Comparison of ENCODE assay signal across 7 cellular contexts in the genomic region with DNA sequence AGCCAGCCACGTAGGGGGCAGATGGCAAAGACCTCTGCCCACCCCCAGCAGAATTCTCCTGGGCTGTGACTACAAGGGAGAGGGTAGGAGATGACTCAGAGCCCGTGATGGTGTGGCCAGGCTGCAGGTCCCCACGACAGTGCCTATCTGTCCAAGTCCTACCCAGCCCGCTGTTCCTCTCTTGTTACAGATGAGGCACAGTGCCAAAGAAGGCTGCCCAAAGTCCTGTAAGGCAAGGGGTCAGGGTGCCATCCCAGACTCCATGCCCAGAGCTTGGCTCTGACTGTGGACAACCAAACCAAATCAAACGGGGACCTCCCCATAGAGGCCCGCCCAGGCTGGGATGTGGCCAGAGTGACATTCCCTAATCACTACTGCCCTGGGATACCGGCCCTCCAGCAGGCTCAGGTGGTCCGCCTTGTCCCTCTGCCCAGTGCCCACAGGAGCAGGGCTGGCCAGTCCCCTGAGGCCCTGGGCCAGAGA. TPM values are rescaled to one million over a fixed set of nuclear protein-coding genes. Genes with fewer than 3 reads are reported as not detected.
DNase-seq lines count a peak whose midpoint lies in the region; ATAC-seq, FAIRE-seq and TF ChIP-seq lines count a peak whose summit lies in the region.

No MANE protein-coding gene starts in this region.

- H3K27ac ChIP-seq in GM12878 (ENCODE audit: control insufficient read depth, insufficient read depth) (no peak overlapping the region), layer of hippocampus (ENCODE audit: low read depth, low read length) (peak overlapping the region; percentile 90), temporal lobe (ENCODE audit: low read depth, low read length) (peak overlapping the region; percentile 89)

- H2AFZ ChIP-seq in GM12878 (ENCODE audit: control insufficient read depth, low read depth, low read length): no peak overlapping the region

- H3K4me2 ChIP-seq in GM12878 (ENCODE audit: control insufficient read depth, insufficient read depth): peak overlapping the region; percentile 82

- intact Hi-C loops in GM12878 (cut with micrococcal nuclease; ENCODE audit: unreplicated experiment): no loop called here

- TF ChIP-seq RAD21 in GM12878 (IDR thresholded peaks at IDR 0.05; ENCODE audit: insufficient read depth, low read depth, low read length): no peak

- FAIRE-seq in HTR-8/SVneo (lab: Jason Lieb, UNC) (peak; percentile 73), GM12878 (lab: Jason Lieb, UNC) (no peak)

- SMC1A ChIA-PET in GM12878 (lab: Charles Lee; ENCODE audit: uncharacterized antibody, unreplicated experiment): no interaction called here

- peaks cover 9% of the 10 kb centered on the region for H3K79me2 ChIP-seq in GM12878 (ENCODE audit: control insufficient read depth, insufficient read depth, low read length)

- DNase-seq in HTR-8/SVneo (ENCODE audit: insufficient read length, low spot score): no peak
- no peak for DNase-seq in GM12878 (ENCODE audit: low read depth, low spot score)
- no peak for DNase-seq in NAMALWA (ENCODE audit: low spot score)

- in situ Hi-C loops in GM12878 (cut with MboI): no loop called here

- H3K27me3 ChIP-seq in GM12878 (replicated peaks in 1 of 2; ENCODE audit: control insufficient read depth in 2 of 2, insufficient read depth in 2 of 2, low read length in 1 of 2) (no peaks in the 10 kb centered on the region; a peak in 1 of 4 replicates), layer of hippocampus (ENCODE audit: control insufficient read depth, insufficient read depth, low read length) (no peaks in the 10 kb centered on the region)

- ATAC-seq in GM12878 (peak; percentile 16), GM19023 (IDR thresholded peaks at IDR 0.05; ENCODE audit: unreplicated experiment) (no peak), HG03159 (IDR thresholded peaks at IDR 0.05; ENCODE audit: unreplicated experiment) (no peak)

- POLR2A ChIA-PET in GM12878 (lab: Charles Lee): no interaction called here

- no peak overlapping the region; the same call in 1 of the 2 replicates for H3K9ac ChIP-seq in GM12878 (ENCODE audit: control insufficient read depth, insufficient read depth, low read length)

- H3K4me1 ChIP-seq in GM12878 (ENCODE audit: control insufficient read depth, insufficient read depth, low read length): peaks cover 8% of the 10 kb centered on the region; the same call in 1 of the 2 replicates

- no peak for TF ChIP-seq EP300 in GM12878 (IDR thresholded peaks at IDR 0.05; ENCODE audit: borderline replicate concordance in 1 of 2, control insufficient read depth in 1 of 2, low read depth in 2 of 2, low read length in 2 of 2)

- RAD21 ChIA-PET in GM12878 (lab: Charles Lee; ENCODE audit: unreplicated experiment): no interaction called here

- TF ChIP-seq CTCF in GM12878 (IDR thresholded peaks at IDR 0.05 in 2 of 3, conservative IDR thresholded peaks at IDR 0.05 in 1 of 3; ENCODE audit: control insufficient read depth in 2 of 3, extremely low read depth in 1 of 3, insufficient read depth in 1 of 3, low read depth in 3 of 3, low read length in 3 of 3): no peak

- no peaks in the 10 kb centered on the region; the same call in 2 of the 3 replicates for H3K9me3 ChIP-seq in GM12878 (replicated peaks; ENCODE audit: control insufficient read depth, insufficient read depth, low read length)

- WGBS in GM12878 (ENCODE audit: insufficient coverage, insufficient replicate concordance, low lambda C conversion rate, missing lambda C conversion rate): 36% methylated on average over 8 of the region's 8 CpGs

- peak overlapping the region; percentile 96; the same call in 1 of the 2 replicates for H3K4me3 ChIP-seq in GM12878

- no peaks in the 10 kb centered on the region for H4K20me1 ChIP-seq in GM12878 (ENCODE audit: control insufficient read depth, insufficient read depth)

- CTCF ChIA-PET in GM12878 (lab: Yijun Ruan, JAX): no interaction called here

- TSS peak; percentile 38 for BruUV-seq in GM12878 (replicated peaks; lab: Mats Ljungman, UMichigan)

- no peaks in the 10 kb centered on the region for H3K36me3 ChIP-seq in GM12878 (ENCODE audit: control insufficient read depth in 2 of 2, insufficient read depth in 2 of 2, low read length in 1 of 2)

- no peak for TF ChIP-seq POLR2A in GM12878 (IDR thresholded peaks at IDR 0.05; ENCODE audit: low read depth, low read length)

TF ChIP-seq in GM12878, 131 proteins besides CTCF, POLR2A, EP300 and RAD21:
- TF ChIP-seq SUPT20H (IDR thresholded peaks at IDR 0.05; ENCODE audit: borderline replicate concordance, control insufficient read depth, low read depth, low read length) (no peak), ZNF384 (IDR thresholded peaks at IDR 0.05; ENCODE audit: borderline replicate concordance, low read depth, low read length) (no peak), SIN3A (IDR thresholded peaks at IDR 0.05; ENCODE audit: low read depth, low read length) (no peak), NBN (IDR thresholded peaks at IDR 0.05) (no peak), MTA2 (IDR thresholded peaks at IDR 0.05; ENCODE audit: low read depth) (no peak)

RNA-seq across cellular contexts. Expression of a gene that starts 12.6 kb away (rescaled TPM):
- 41.0 and 47.4 TPM in 2 replicates for total RNA-seq in GM12878 (2013; cell fraction: nucleolus; rRNA removed)
- total RNA-seq in GM12878 (2014; rRNA removed) (4.5 and 5.4 TPM in 2 replicates), GM12878 (2014; rRNA removed; fragmentation: Illumina TruSeq; extraction: Trizol) (1.4 and 1.8 TPM in 2 replicates), GM12878 (2021) (10.7 and 14.1 TPM in 2 replicates), temporal lobe (17.2 TPM)
- 1.7 TPM for polyA plus RNA-seq in GM12878 (2011; ENCODE audit: low read depth)
- polyA plus RNA-seq in GM12878 (2011; rRNA removed) (1.8 and 2.3 TPM in 2 replicates), GM12878 (2014; fragmentation: Illumina TruSeq; extraction: Trizol) (0.11 and 1.1 TPM in 2 replicates), GM12878 (2014; fragmentation: Nextera tagmentation; extraction: Ambion mirVana) (under 1 TPM in 1 of 2 experiments, not detected in 1; 0.13 TPM), GM12878 (2014; rRNA removed) (5.7 and 9.5 TPM in 2 replicates), GM12878 (2016; fragmentation: Nextera tagmentation; extraction: Ambion mirVana) (1 to 10 TPM; 2.8 to 5.4 TPM)
- polyA plus RNA-seq in GM12878 (2011; cell fraction: cytosol; rRNA removed): 3.2 and 4.4 TPM in 2 replicates
- 20.1 and 28.7 TPM in 2 replicates for polyA plus RNA-seq in GM12878 (2011; cell fraction: nucleus; rRNA removed)
- polyA plus RNA-seq in GM12878 (2012): 6.1 and 7.0 TPM in 2 replicates
- 4.2 and 5.8 TPM in 2 replicates for polyA minus RNA-seq in GM12878 (2011; rRNA and poly(A)+ RNA removed)
- polyA minus RNA-seq in GM12878 (2011; cell fraction: cytosol; rRNA and poly(A)+ RNA removed): 2.5 and 3.5 TPM in 2 replicates
- polyA minus RNA-seq in GM12878 (2011; cell fraction: nucleus; rRNA and poly(A)+ RNA removed): 8.6 and 10.0 TPM in 2 replicates

RNA-seq across cellular contexts. Expression of a gene that starts 45.2 kb away (rescaled TPM):
- total RNA-seq in GM12878 (2013; cell fraction: nucleolus; rRNA removed): not detected in 2 replicates
- 0.28 and 0.33 TPM in 2 replicates for total RNA-seq in GM12878 (2014; rRNA removed)
- not detected in 2 replicates for total RNA-seq in GM12878 (2014; rRNA removed; fragmentation: Illumina TruSeq; extraction: Trizol)
- total RNA-seq in GM12878 (2021): 4.4 and 6.2 TPM in 2 replicates
- not detected for polyA plus RNA-seq in GM12878 (2011; ENCODE audit: low read depth)
- not detected in 2 replicates for polyA plus RNA-seq in GM12878 (2011; rRNA removed)
- not detected in 2 replicates for polyA plus RNA-seq in GM12878 (2011; cell fraction: cytosol; rRNA removed)
- polyA plus RNA-seq in GM12878 (2011; cell fraction: nucleus; rRNA removed): not detected in 2 replicates
- not detected in 2 replicates for polyA plus RNA-seq in GM12878 (2012)
- polyA plus RNA-seq in GM12878 (2014; fragmentation: Illumina TruSeq; extraction: Trizol): not detected in 2 replicates
- polyA plus RNA-seq in GM12878 (2014; fragmentation: Nextera tagmentation; extraction: Ambion mirVana): not detected
- not detected in 2 replicates for polyA plus RNA-seq in GM12878 (2014; rRNA removed)
- not detected for polyA plus RNA-seq in GM12878 (2016; fragmentation: Nextera tagmentation; extraction: Ambion mirVana)
- not detected in 2 replicates for polyA minus RNA-seq in GM12878 (2011; rRNA and poly(A)+ RNA removed)
- not detected in 2 replicates for polyA minus RNA-seq in GM12878 (2011; cell fraction: cytosol; rRNA and poly(A)+ RNA removed)
- polyA minus RNA-seq in GM12878 (2011; cell fraction: nucleus; rRNA and poly(A)+ RNA removed): not detected in 2 replicates
- not detected for total RNA-seq in temporal lobe

RNA-seq across cellular contexts. Expression of a gene that starts 57.0 kb away (rescaled TPM):
- not detected in 2 replicates for total RNA-seq in GM12878 (2013; cell fraction: nucleolus; rRNA removed)
- total RNA-seq in GM12878 (2014; rRNA removed): not detected in 2 replicates
- total RNA-seq in GM12878 (2014; rRNA removed; fragmentation: Illumina TruSeq; extraction: Trizol): not detected in 2 replicates
- 8.9 and 9.4 TPM in 2 replicates for total RNA-seq in GM12878 (2021)
- not detected for polyA plus RNA-seq in GM12878 (2011; ENCODE audit: low read depth)
- polyA plus RNA-seq in GM12878 (2011; rRNA removed): not detected in 2 replicates
- polyA plus RNA-seq in GM12878 (2011; cell fraction: cytosol; rRNA removed): not detected in 2 replicates
- polyA plus RNA-seq in GM12878 (2011; cell fraction: nucleus; rRNA removed): not detected in 2 replicates
- polyA plus RNA-seq in GM12878 (2012): not detected in 2 replicates
- polyA plus RNA-seq in GM12878 (2014; fragmentation: Illumina TruSeq; extraction: Trizol): not detected in 2 replicates
- not detected for polyA plus RNA-seq in GM12878 (2014; fragmentation: Nextera tagmentation; extraction: Ambion mirVana)
- polyA plus RNA-seq in GM12878 (2014; rRNA removed): not detected in 2 replicates
- not detected for polyA plus RNA-seq in GM12878 (2016; fragmentation: Nextera tagmentation; extraction: Ambion mirVana)
- polyA minus RNA-seq in GM12878 (2011; rRNA and poly(A)+ RNA removed): not detected in 2 replicates
- not detected in 2 replicates for polyA minus RNA-seq in GM12878 (2011; cell fraction: cytosol; rRNA and poly(A)+ RNA removed)
- not detected in 2 replicates for polyA minus RNA-seq in GM12878 (2011; cell fraction: nucleus; rRNA and poly(A)+ RNA removed)
- total RNA-seq in temporal lobe: not detected
